9 cellular contexts compared by ENCODE assay signal in genomic region chr7:101941481-101942383, GRCh38.
DNase-seq lines count a peak whose midpoint lies in the region; ATAC-seq and TF ChIP-seq lines count a peak whose summit lies in the region.
"Had no signal": no experiment of that assay in that cellular context is flagged by ENCODE, and none has a peak within 500 bp of the region (broad histone marks: within the 10 kb centered on the region; RNA-seq: fewer than 3 reads in every experiment).

No MANE protein-coding gene starts in this region.

- no peak overlapping the region for H3K4me3 Mint-ChIP-seq in natural killer cell treated with Interleukin-12 subunit alpha and Interleukin-12 subunit beta and Interleukin-15 and Interleukin-18, amount 100 ng/mL, for 72 hours
- no peak overlapping the region for H3K4me3 Mint-ChIP-seq in natural killer cell
- peak overlapping the region; percentile 28 for H3K4me3 Mint-ChIP-seq in chondrocyte (ENCODE audit: unreplicated experiment)
- H3K4me3 Mint-ChIP-seq in activated T-helper 17 cell treated with anti-CD3 and anti-CD28 coated beads, Interleukin-2, amount 50 U/mL, for 72 hours: no peak overlapping the region

- peaks cover 13% of the 10 kb centered on the region in 2 donors for H3K4me1 Mint-ChIP-seq in natural killer cell treated with Interleukin-12 subunit alpha and Interleukin-12 subunit beta and Interleukin-15 and Interleukin-18, amount 100 ng/mL, for 72 hours (ENCODE audit: low read depth in 2 of 2)
- H3K4me1 Mint-ChIP-seq in natural killer cell: peaks cover 10 to 30% of the 10 kb centered on the region in 2 donors
- H3K4me1 Mint-ChIP-seq in chondrocyte (ENCODE audit: low read depth): peaks cover 51% of the 10 kb centered on the region
- peaks cover 6% of the 10 kb centered on the region for H3K4me1 Mint-ChIP-seq in activated T-helper 17 cell treated with anti-CD3 and anti-CD28 coated beads, Interleukin-2, amount 50 U/mL, for 72 hours

- no peaks in the 10 kb centered on the region for H3K27me3 ChIP-seq in lower lobe of right lung (ENCODE audit: low read depth)

- intact Hi-C loops in natural killer cell (cut with micrococcal nuclease) (no loop called here), lower lobe of right lung (cut with DNase I) (no loop called here)

- H3K27ac ChIP-seq in lower lobe of right lung: peak overlapping the region; percentile 58
- H3K27ac ChIP-seq: HL-60 had no signal

- peaks cover 26% of the 10 kb centered on the region for H3K4me1 ChIP-seq in lower lobe of right lung

- no peaks in the 10 kb centered on the region for H3K36me3 Mint-ChIP-seq in natural killer cell treated with Interleukin-12 subunit alpha and Interleukin-12 subunit beta and Interleukin-15 and Interleukin-18, amount 100 ng/mL, for 72 hours
- no peaks in the 10 kb centered on the region for H3K36me3 Mint-ChIP-seq in natural killer cell
- H3K36me3 Mint-ChIP-seq in chondrocyte (ENCODE audit: low read depth): peaks cover 2% of the 10 kb centered on the region
- H3K36me3 Mint-ChIP-seq in activated T-helper 17 cell treated with anti-CD3 and anti-CD28 coated beads, Interleukin-2, amount 50 U/mL, for 72 hours (ENCODE audit: low read depth): no peaks in the 10 kb centered on the region

- no peaks in the 10 kb centered on the region for H3K27me3 Mint-ChIP-seq in natural killer cell treated with Interleukin-12 subunit alpha and Interleukin-12 subunit beta and Interleukin-15 and Interleukin-18, amount 100 ng/mL, for 72 hours
- no peaks in the 10 kb centered on the region for H3K27me3 Mint-ChIP-seq in natural killer cell (ENCODE audit: low read depth in 2 of 2)
- H3K27me3 Mint-ChIP-seq in chondrocyte (ENCODE audit: low read depth): no peaks in the 10 kb centered on the region
- no peaks in the 10 kb centered on the region for H3K27me3 Mint-ChIP-seq in activated T-helper 17 cell treated with anti-CD3 and anti-CD28 coated beads, Interleukin-2, amount 50 U/mL, for 72 hours

- no peak overlapping the region for H3K27ac Mint-ChIP-seq in natural killer cell treated with Interleukin-12 subunit alpha and Interleukin-12 subunit beta and Interleukin-15 and Interleukin-18, amount 100 ng/mL, for 72 hours
- H3K27ac Mint-ChIP-seq in natural killer cell (no peak overlapping the region), chondrocyte (ENCODE audit: unreplicated experiment) (peak overlapping the region; percentile 92)
- H3K27ac Mint-ChIP-seq in activated T-helper 17 cell treated with anti-CD3 and anti-CD28 coated beads, Interleukin-2, amount 50 U/mL, for 72 hours: no peak overlapping the region

- no peak for TF ChIP-seq CTCF in natural killer cell (IDR thresholded peaks at IDR 0.05)
- no peak for TF ChIP-seq CTCF in chondrocyte (IDR thresholded peaks at IDR 0.05)
- TF ChIP-seq CTCF in lower lobe of right lung (IDR thresholded peaks at IDR 0.05): no peak

- ATAC-seq in natural killer cell treated with Interleukin-12 subunit alpha and Interleukin-12 subunit beta and Interleukin-15 and Interleukin-18, amount 100 ng/mL, for 72 hours: no peak
- ATAC-seq in natural killer cell: no peak
- ATAC-seq in lower lobe of right lung: peak; percentile 66 to 82
- no peak for ATAC-seq in activated T-helper 17 cell treated with anti-CD3 and anti-CD28 coated beads, Interleukin-2, amount 50 U/mL, for 72 hours (replicated peaks)

- H3K36me3 ChIP-seq in lower lobe of right lung: no peaks in the 10 kb centered on the region

- H3K9me3 Mint-ChIP-seq in natural killer cell treated with Interleukin-12 subunit alpha and Interleukin-12 subunit beta and Interleukin-15 and Interleukin-18, amount 100 ng/mL, for 72 hours: no peaks in the 10 kb centered on the region
- H3K9me3 Mint-ChIP-seq in natural killer cell (no peaks in the 10 kb centered on the region), chondrocyte (ENCODE audit: low read depth) (no peaks in the 10 kb centered on the region)
- H3K9me3 Mint-ChIP-seq in activated T-helper 17 cell treated with anti-CD3 and anti-CD28 coated beads, Interleukin-2, amount 50 U/mL, for 72 hours: no peaks in the 10 kb centered on the region

- no peaks in the 10 kb centered on the region for H3K9me3 ChIP-seq in lower lobe of right lung

- no peak overlapping the region for H3K4me3 ChIP-seq in lower lobe of right lung

- peak; percentile 25 for DNase-seq in natural killer cell treated with Interleukin-12 subunit alpha and Interleukin-12 subunit beta and Interleukin-15 and Interleukin-18, amount 100 ng/mL, for 72 hours (ENCODE audit: low spot score)
- DNase-seq in natural killer cell (no peak), chondrocyte (ENCODE audit: low spot score) (no peak), lower lobe of right lung (no peak), NOMO-1 treated with DMSO at 0.1 percent for 48 hours (lab: John Stamatoyannopoulos, UW; ENCODE audit: unreplicated experiment) (no peak), NCI-H146 (lab: John Stamatoyannopoulos, UW) (no peak), DMS79 treated with DMSO at 0.1 percent for 48 hours (lab: John Stamatoyannopoulos, UW) (no peak)

Comparison
In these comparisons a context has a peak if more than half of its experiments do, and no peak if none do; other contexts are left out.
1. ATAC-seq: peak in lower lobe of right lung (2 of 2); none in natural killer cell treated with Interleukin-12 subunit alpha and Interleukin-12 subunit beta and Interleukin-15 and Interleukin-18, amount 100 ng/mL, for 72 hours (0 of 2), natural killer cell (0 of 3) and activated T-helper 17 cell treated with anti-CD3 and anti-CD28 coated beads, Interleukin-2, amount 50 U/mL, for 72 hours (single experiment).